Comparison of ENCODE assay signal across 14 cellular contexts in genomic region chr5:72036951-72037350, GRCh38.
DNase-seq lines count a peak whose midpoint lies in the region; ATAC-seq, FAIRE-seq and TF ChIP-seq lines count a peak whose summit lies in the region.
"Had no signal": no experiment of that assay in that cellular context is flagged by ENCODE, and none has a peak within 500 bp of the region (broad histone marks: within the 10 kb centered on the region; RNA-seq: fewer than 3 reads in every experiment).

No MANE protein-coding gene starts in this region.

- peak overlapping the region; percentile 51 for H3K4me2 ChIP-seq in mammary epithelial cell (ENCODE audit: insufficient read depth, low read depth, low read length)

- no peaks in the 10 kb centered on the region for H3K79me2 ChIP-seq in mammary epithelial cell (ENCODE audit: insufficient read depth, low read length)

- in situ Hi-C loops in mammary epithelial cell (cut with MboI; ENCODE audit: low sequenced_read_pairs in 2 of 2): no loop called here

- no peak for FAIRE-seq in urothelium cell line (lab: Jason Lieb, UNC)

- H2AFZ ChIP-seq in mammary epithelial cell (ENCODE audit: low read depth, low read length): peak overlapping the region; percentile 40

- H3K27me3 ChIP-seq in mammary epithelial cell (ENCODE audit: insufficient read depth, low read length): no peaks in the 10 kb centered on the region
- H3K27me3 ChIP-seq: testis had no signal

- dilution Hi-C loops in mammary epithelial cell (cut with HindIII; ENCODE audit: low sequenced_read_pairs): no loop called here

- 0% methylated on average over 3 of the region's 3 CpGs for WGBS in mammary epithelial cell (ENCODE audit: low coverage, missing lambda C conversion rate)

- intact Hi-C loops in mammary epithelial cell (cut with micrococcal nuclease): no loop called here

- TF ChIP-seq CTCF in mammary epithelial cell (conservative IDR thresholded peaks at IDR 0.05 in 1 of 2, IDR thresholded peaks at IDR 0.05 in 1 of 2; ENCODE audit: extremely low read depth in 1 of 2, insufficient read depth in 1 of 2, low read depth in 1 of 2, low read length in 2 of 2): no peak

- no peak overlapping the region for H3K9ac ChIP-seq in mammary epithelial cell (ENCODE audit: insufficient read depth, low read length)

- DNase-seq in NCI-H146 treated with DMSO at 0.1 percent for 48 hours (lab: John Stamatoyannopoulos, UW; ENCODE audit: unreplicated experiment): peak; percentile 20
- DNase-seq in NCI-H146 (lab: John Stamatoyannopoulos, UW): no peak
- DNase-seq in mammary epithelial cell: peak; percentile 75
- DNase-seq in islet precursor cell: peak; percentile 94
- peak; percentile 56 for DNase-seq in urothelium cell line (ENCODE audit: low spot score)
- no peak for DNase-seq in NCI-H2029 (lab: John Stamatoyannopoulos, UW)
- DNase-seq: activated CD4-positive, alpha-beta T cell treated with anti-CD3 and anti-CD28 coated beads for 36 hours; activated naive CD8-positive, alpha-beta T cell treated with anti-CD3 and anti-CD28 coated beads, Interleukin-2, amount 10 ng/mL, durations not matched to agents 7 days and 5 days; NCI-H2081; T-helper 1 cell; testis had no signal

- no peaks in the 10 kb centered on the region for H3K9me3 ChIP-seq in mammary epithelial cell (replicated peaks; ENCODE audit: insufficient read depth, low read length)
- H3K9me3 ChIP-seq: testis had no signal

- no peaks in the 10 kb centered on the region for H4K20me1 ChIP-seq in mammary epithelial cell (ENCODE audit: insufficient read depth, low read length)

- BruUV-seq in mammary epithelial cell (replicated peaks; lab: Mats Ljungman, UMichigan): no TSS peak

- no peak overlapping the region for H3K4me3 ChIP-seq in mammary epithelial cell (replicated peaks in 1 of 3; ENCODE audit: insufficient read depth in 1 of 3, low read depth in 2 of 3, low read length in 3 of 3)
- H3K4me3 ChIP-seq: testis had no signal

- CTCF ChIA-PET in mammary epithelial cell (lab: Charles Lee; ENCODE audit: low non-redundant PET): interaction anchor here (0.6 kb wide), 2 partner anchors 31 to 81 kb away, joined by 3 to 4 read pairs; no protein-coding TSS in a partner anchor

- H3K36me3 ChIP-seq in mammary epithelial cell (ENCODE audit: insufficient read depth, low read length): no peaks in the 10 kb centered on the region

- peaks cover 19% of the 10 kb centered on the region for H3K4me1 ChIP-seq in mammary epithelial cell (ENCODE audit: insufficient read depth, low read length)
- H3K4me1 ChIP-seq: testis had no signal

- no peak overlapping the region for H3K27ac ChIP-seq in mammary epithelial cell (ENCODE audit: insufficient read depth, low read depth, low read length)
- H3K27ac ChIP-seq: 22Rv1, testis had no signal

- ATAC-seq in HG02938 (IDR thresholded peaks at IDR 0.05; ENCODE audit: unreplicated experiment) (no peak), GM19452 (IDR thresholded peaks at IDR 0.05; ENCODE audit: unreplicated experiment) (no peak)
- ATAC-seq: activated CD4-positive, alpha-beta T cell treated with anti-CD3 and anti-CD28 coated beads for 36 hours had no signal

Comparison
In these comparisons a context has a peak if more than half of its experiments do, and no peak if none do; other contexts are left out.
1. DNase-seq: peak in NCI-H146 treated with DMSO at 0.1 percent for 48 hours (single experiment), mammary epithelial cell (single experiment), islet precursor cell (single experiment) and urothelium cell line (single experiment); none in NCI-H146 (single experiment) and NCI-H2029 (single experiment).